24 cellular contexts compared by ENCODE assay signal in genomic region chr22:40153186-40153585, GRCh38. TPM values are rescaled to one million over a fixed set of nuclear protein-coding genes. Genes with fewer than 3 reads are reported as not detected.
A peak's percentile ranks its signal among the peaks of the same experiment; 100 is the strongest.
DNase-seq lines count a peak whose midpoint lies in the region; ATAC-seq and TF ChIP-seq lines count a peak whose summit lies in the region.
"Had no signal": no experiment of that assay in that cellular context is flagged by ENCODE, and none has a peak within 500 bp of the region (broad histone marks: within the 10 kb centered on the region; RNA-seq: fewer than 3 reads in every experiment).

No MANE protein-coding gene starts in this region.

- TF ChIP-seq CTCF in activated B cell treated with CpG ODN at 0.5 μM for 24 hours (IDR thresholded peaks at IDR 0.05) (no peak), mesothelial cell of epicardium (IDR thresholded peaks at IDR 0.05; ENCODE audit: unreplicated experiment) (no peak), colonic mucosa (IDR thresholded peaks at IDR 0.05) (no peak)

- no peaks in the 10 kb centered on the region for H3K9me3 ChIP-seq in colonic mucosa
- H3K9me3 ChIP-seq: A549, gastrocnemius medialis, tibial artery had no signal

- POLR2A ChIA-PET in activated B cell treated with CpG ODN at 0.5 μM for 24 hours (lab: Charles Lee) = no interaction called here

- H3K4me3 ChIP-seq in colonic mucosa = no peak overlapping the region
- H3K4me3 ChIP-seq: A549, dorsolateral prefrontal cortex, gastrocnemius medialis, tibial artery had no signal

- H3K4me1 Mint-ChIP-seq in activated B cell treated with CpG ODN at 0.5 μM for 24 hours (peaks cover 5% of the 10 kb centered on the region), mesothelial cell of epicardium (peaks cover 30% of the 10 kb centered on the region)

- peaks cover 4% of the 10 kb centered on the region for H3K4me1 ChIP-seq in colonic mucosa

- DNase-seq in NCI-H2081 (lab: John Stamatoyannopoulos, UW) (peak; percentile 5 to 16), NCI-H2081 treated with DMSO at 0.1 percent for 48 hours (lab: John Stamatoyannopoulos, UW) (no peak), COR-L47 (lab: John Stamatoyannopoulos, UW) (peak; percentile 8), activated B cell treated with CpG ODN at 0.5 μM for 24 hours (no peak), mesothelial cell of epicardium (ENCODE audit: low spot score in 2 of 2, unreplicated experiment in 2 of 2) (no peak), colonic mucosa (no peak)
- DNase-seq: activated CD8-positive, alpha-beta memory T cell treated with anti-CD3 and anti-CD28 coated beads, Interleukin-2, amount 10 ng/mL, durations not matched to agents 7 days and 5 days; AML-193; CD8-positive, alpha-beta memory T cell; dorsolateral prefrontal cortex; gastrocnemius medialis; H7; left colon; NCI-H1092 treated with DMSO at 0.1 percent for 48 hours; NCI-H2029 treated with DMSO at 0.1 percent for 48 hours; NCI-H446 treated with DMSO at 0.1 percent for 48 hours; nucleus accumbens; PC-3; T-helper 9 cell; tibial artery had no signal

- no peak overlapping the region for H3K4me3 Mint-ChIP-seq in activated B cell treated with CpG ODN at 0.5 μM for 24 hours
- no peak overlapping the region for H3K4me3 Mint-ChIP-seq in mesothelial cell of epicardium
- H3K4me3 Mint-ChIP-seq: activated CD8-positive, alpha-beta memory T cell treated with anti-CD3 and anti-CD28 coated beads, Interleukin-2, amount 10 ng/mL, durations not matched to agents 7 days and 5 days; CD8-positive, alpha-beta memory T cell had no signal

- ATAC-seq in activated B cell treated with CpG ODN at 0.5 μM for 24 hours (ENCODE audit: low read depth) = no peak
- no peak for ATAC-seq in GM19324 (IDR thresholded peaks at IDR 0.05; ENCODE audit: low FRiP score, unreplicated experiment)
- ATAC-seq in GM19351 (IDR thresholded peaks at IDR 0.05; ENCODE audit: unreplicated experiment) = no peak
- ATAC-seq: A549; activated CD8-positive, alpha-beta memory T cell treated with anti-CD3 and anti-CD28 coated beads, Interleukin-2, amount 10 ng/mL, durations not matched to agents 7 days and 5 days; gastrocnemius medialis; left colon; PC-3; Right ventricle myocardium inferior had no signal

- no peaks in the 10 kb centered on the region for H3K27me3 ChIP-seq in colonic mucosa
- H3K27me3 ChIP-seq: dorsolateral prefrontal cortex, gastrocnemius medialis, tibial artery had no signal

- H3K27ac Mint-ChIP-seq in activated B cell treated with CpG ODN at 0.5 μM for 24 hours = peak overlapping the region; percentile 37
- peak overlapping the region; percentile 32 for H3K27ac Mint-ChIP-seq in mesothelial cell of epicardium
- H3K27ac Mint-ChIP-seq: activated CD8-positive, alpha-beta memory T cell treated with anti-CD3 and anti-CD28 coated beads, Interleukin-2, amount 10 ng/mL, durations not matched to agents 7 days and 5 days had no signal

- H3K36me3 ChIP-seq in colonic mucosa = no peaks in the 10 kb centered on the region
- H3K36me3 ChIP-seq: gastrocnemius medialis had no signal

- H3K9me3 Mint-ChIP-seq in activated B cell treated with CpG ODN at 0.5 μM for 24 hours (no peaks in the 10 kb centered on the region), mesothelial cell of epicardium (peaks cover 14% of the 10 kb centered on the region)
- H3K9me3 Mint-ChIP-seq: CD8-positive, alpha-beta memory T cell had no signal

- intact Hi-C loops in activated B cell treated with CpG ODN at 0.5 μM for 24 hours (cut with micrococcal nuclease) (no loop called here), colonic mucosa (cut with DNase I) (no loop called here)

- no peak overlapping the region for H3K27ac ChIP-seq in colonic mucosa
- H3K27ac ChIP-seq: A549, dorsolateral prefrontal cortex, gastrocnemius medialis, tibial artery had no signal

- CTCF ChIA-PET in activated B cell treated with CpG ODN at 0.5 μM for 24 hours (lab: Charles Lee) = no interaction called here

- H3K9ac ChIP-seq in colonic mucosa (ENCODE audit: low read depth in 2 of 2, low read length in 2 of 2) = no peak overlapping the region

- H3K36me3 Mint-ChIP-seq in activated B cell treated with CpG ODN at 0.5 μM for 24 hours (ENCODE audit: low read depth) (peaks cover 47% of the 10 kb centered on the region), mesothelial cell of epicardium (peaks cover 14% of the 10 kb centered on the region)
- H3K36me3 Mint-ChIP-seq: activated CD8-positive, alpha-beta memory T cell treated with anti-CD3 and anti-CD28 coated beads, Interleukin-2, amount 10 ng/mL, durations not matched to agents 7 days and 5 days had no signal

- H3K27me3 Mint-ChIP-seq in activated B cell treated with CpG ODN at 0.5 μM for 24 hours = no peaks in the 10 kb centered on the region
- no peaks in the 10 kb centered on the region for H3K27me3 Mint-ChIP-seq in mesothelial cell of epicardium (ENCODE audit: low read depth)
- H3K27me3 Mint-ChIP-seq: activated CD8-positive, alpha-beta memory T cell treated with anti-CD3 and anti-CD28 coated beads, Interleukin-2, amount 10 ng/mL, durations not matched to agents 7 days and 5 days; CD8-positive, alpha-beta memory T cell had no signal

RNA-seq across cellular contexts. Expression of gene TNRC6B, which starts 24.5 kb away (rescaled TPM):
- 84.6 and 95.2 TPM in 2 replicates for total RNA-seq in activated B cell treated with CpG ODN at 0.5 μM for 24 hours
- 71.5 to 80.1 TPM (median 75.7 TPM) in 3 replicates for total RNA-seq in mesothelial cell of epicardium
- total RNA-seq in colonic mucosa = 10 to 100 TPM; 38.7 to 47.4 TPM

Comparison
In these comparisons a context has a peak if more than half of its experiments do, and no peak if none do; other contexts are left out.
1. DNase-seq: peak in NCI-H2081 (2 of 2) and COR-L47 (single experiment); none in NCI-H2081 treated with DMSO at 0.1 percent for 48 hours (single experiment), activated B cell treated with CpG ODN at 0.5 μM for 24 hours (single experiment), mesothelial cell of epicardium (0 of 2) and colonic mucosa (single experiment).